In the genomic region with DNA sequence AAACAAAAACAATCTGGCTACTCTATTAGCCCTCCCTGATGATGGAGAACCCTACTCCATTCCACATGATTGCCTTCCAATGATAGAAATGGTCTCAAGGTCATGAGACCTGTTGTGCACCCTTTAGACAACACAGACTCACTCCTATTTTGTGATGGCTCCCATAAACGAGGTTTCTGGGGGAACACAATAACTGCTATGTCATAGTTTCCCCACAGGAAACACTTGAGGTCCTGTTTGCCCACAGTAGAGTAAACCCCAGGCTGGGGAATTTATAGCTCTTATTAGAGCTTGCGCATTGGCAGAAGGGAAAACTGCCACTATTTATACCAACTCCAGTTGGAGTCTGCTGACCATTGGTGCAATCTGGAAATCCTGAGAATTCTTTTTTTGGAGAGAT, we compare ENCODE assay signal across 16 cellular contexts. TPM values are rescaled to one million over a fixed set of nuclear protein-coding genes. Genes with fewer than 3 reads are reported as not detected.
A peak's percentile ranks its signal among the peaks of the same experiment; 100 is the strongest.
DNase-seq lines count a peak whose midpoint lies in the region; ATAC-seq and TF ChIP-seq lines count a peak whose summit lies in the region.
"Had no signal": no experiment of that assay in that cellular context is flagged by ENCODE, and none has a peak within 500 bp of the region (broad histone marks: within the 10 kb centered on the region; RNA-seq: fewer than 3 reads in every experiment).

No MANE protein-coding gene starts in this region.

- TF ChIP-seq CTCF in A673 (conservative IDR thresholded peaks at IDR 0.05; ENCODE audit: low read depth, low read length): no peak
- TF ChIP-seq CTCF in vagina (IDR thresholded peaks at IDR 0.05): no peak

- H3K4me1 ChIP-seq in A673 (ENCODE audit: insufficient read depth, low read length, poor library complexity, severe bottlenecking) (no peaks in the 10 kb centered on the region), vagina (no peaks in the 10 kb centered on the region)

- H3K27ac ChIP-seq in A673 (ENCODE audit: low read depth, low read length, poor library complexity, severe bottlenecking): peak overlapping the region; percentile 23
- H3K27ac ChIP-seq in vagina: no peak overlapping the region

- H3K4me3 ChIP-seq in A673 (ENCODE audit: low read depth, low read length, poor library complexity, severe bottlenecking): no peak overlapping the region
- H3K4me3 ChIP-seq in vagina: no peak overlapping the region

- H3K36me3 Mint-ChIP-seq in activated CD8-positive, alpha-beta T cell treated with anti-CD3 and anti-CD28 coated beads, Interleukin-2, amount 10 ng/mL, durations not matched to agents 7 days and 5 days (ENCODE audit: low read depth): peaks cover 70% of the 10 kb centered on the region

- peaks cover 44% of the 10 kb centered on the region for H3K36me3 ChIP-seq in A673 (ENCODE audit: insufficient read depth, low read length, poor library complexity, severe bottlenecking)
- no peaks in the 10 kb centered on the region for H3K36me3 ChIP-seq in vagina

- CTCF ChIA-PET in A673 (lab: Charles Lee): no interaction called here
- CTCF ChIA-PET in activated CD8-positive, alpha-beta T cell treated with anti-CD3 and anti-CD28 coated beads, Interleukin-2, amount 10 ng/mL, durations not matched to agents 7 days and 5 days (lab: Charles Lee): no interaction called here

- no TSS peak for BruUV-seq in A673 (replicated peaks; lab: Mats Ljungman, UMichigan)

- H3K27ac Mint-ChIP-seq in activated CD8-positive, alpha-beta T cell treated with anti-CD3 and anti-CD28 coated beads, Interleukin-2, amount 10 ng/mL, durations not matched to agents 7 days and 5 days: peak overlapping the region; percentile 35

- DNase-seq in A673 (ENCODE audit: low spot score): no peak
- DNase-seq in EL: peak; percentile 0
- DNase-seq in activated CD8-positive, alpha-beta T cell treated with anti-CD3 and anti-CD28 coated beads, Interleukin-2, amount 10 ng/mL, durations not matched to agents 7 days and 5 days: peak; percentile 26
- DNase-seq in D341Med (ENCODE audit: low spot score): no peak
- DNase-seq in vagina (ENCODE audit: extremely low spot score in 2 of 2): no peak
- DNase-seq: C1 segment of cervical spinal cord, KBM-7, NCI-H1417, NCI-H1930, NCI-H2171, NCI-H774, Right ventricle myocardium superior had no signal

- H3K9me3 ChIP-seq in A673 (ENCODE audit: low read depth, low read length, poor library complexity, severe bottlenecking): peaks cover 12% of the 10 kb centered on the region
- H3K9me3 ChIP-seq in vagina: peaks cover 4% of the 10 kb centered on the region

- H3K4me1 Mint-ChIP-seq in activated CD8-positive, alpha-beta T cell treated with anti-CD3 and anti-CD28 coated beads, Interleukin-2, amount 10 ng/mL, durations not matched to agents 7 days and 5 days (ENCODE audit: low read depth): peaks cover 27% of the 10 kb centered on the region

- H3K4me3 Mint-ChIP-seq in activated CD8-positive, alpha-beta T cell treated with anti-CD3 and anti-CD28 coated beads, Interleukin-2, amount 10 ng/mL, durations not matched to agents 7 days and 5 days: no peak overlapping the region

- peaks cover 13% of the 10 kb centered on the region for H3K9me3 Mint-ChIP-seq in activated CD8-positive, alpha-beta T cell treated with anti-CD3 and anti-CD28 coated beads, Interleukin-2, amount 10 ng/mL, durations not matched to agents 7 days and 5 days (ENCODE audit: insufficient read depth)

- POLR2A ChIA-PET in A673 (lab: Charles Lee; ENCODE audit: low non-redundant PET): interaction anchor here (0.6 kb wide), 1 partner anchor 91 kb away, joined by 3 read pairs; no protein-coding TSS in a partner anchor
- POLR2A ChIA-PET in activated CD8-positive, alpha-beta T cell treated with anti-CD3 and anti-CD28 coated beads, Interleukin-2, amount 10 ng/mL, durations not matched to agents 7 days and 5 days (lab: Charles Lee): interaction anchor here (1.1 kb wide), 1 partner anchor 10 kb away, joined by 3 read pairs; no protein-coding TSS in a partner anchor

- H3K27me3 Mint-ChIP-seq in activated CD8-positive, alpha-beta T cell treated with anti-CD3 and anti-CD28 coated beads, Interleukin-2, amount 10 ng/mL, durations not matched to agents 7 days and 5 days (ENCODE audit: low read depth): no peaks in the 10 kb centered on the region

- ATAC-seq in activated CD8-positive, alpha-beta T cell treated with anti-CD3 and anti-CD28 coated beads, Interleukin-2, amount 10 ng/mL, durations not matched to agents 7 days and 5 days: peak; percentile 77
- ATAC-seq in HG03439 (IDR thresholded peaks at IDR 0.05; ENCODE audit: unreplicated experiment): no peak
- ATAC-seq: SK-N-SH treated with all-trans-retinoic acid at 6 μM for 48 hours had no signal

- H3K27me3 ChIP-seq in A673 (replicated peaks; ENCODE audit: insufficient read depth, low read depth, low read length, poor library complexity) (no peaks in the 10 kb centered on the region), vagina (no peaks in the 10 kb centered on the region)

- intact Hi-C loops in A673 (cut with micrococcal nuclease; ENCODE audit: unreplicated experiment) (no loop called here), vagina (cut with DNase I) (no loop called here)

- no peak for TF ChIP-seq POLR2A in vagina (IDR thresholded peaks at IDR 0.05)

RNA-seq across cellular contexts. Expression of gene MIF, which starts 28.7 kb away (rescaled TPM):
- total RNA-seq in A673 (2021): 802 and 864 TPM in 2 replicates
- 1,000 to 10,000 TPM; 1,002 to 1,009 TPM for total RNA-seq in activated CD8-positive, alpha-beta T cell treated with anti-CD3 and anti-CD28 coated beads, Interleukin-2, amount 10 ng/mL, durations not matched to agents 7 days and 5 days
- total RNA-seq in vagina: 638 TPM

RNA-seq across cellular contexts. Expression of gene GSTT2B, which starts 38.1 kb away (rescaled TPM):
- 0.54 and 0.76 TPM in 2 replicates for total RNA-seq in A673 (2021)
- total RNA-seq in activated CD8-positive, alpha-beta T cell treated with anti-CD3 and anti-CD28 coated beads, Interleukin-2, amount 10 ng/mL, durations not matched to agents 7 days and 5 days: not detected
- not detected for total RNA-seq in vagina

RNA-seq across cellular contexts. Expression of gene DDTL, which starts 43.8 kb away (rescaled TPM):
- total RNA-seq in A673 (2021) (not detected in 2 replicates), vagina (not detected)
- total RNA-seq in activated CD8-positive, alpha-beta T cell treated with anti-CD3 and anti-CD28 coated beads, Interleukin-2, amount 10 ng/mL, durations not matched to agents 7 days and 5 days: not detected

RNA-seq across cellular contexts. Expression of gene DDT, which starts 51.3 kb away (rescaled TPM):
- total RNA-seq in A673 (2021) (102 and 108 TPM in 2 replicates), vagina (167 TPM)
- 100 to 1,000 TPM; 128 to 136 TPM for total RNA-seq in activated CD8-positive, alpha-beta T cell treated with anti-CD3 and anti-CD28 coated beads, Interleukin-2, amount 10 ng/mL, durations not matched to agents 7 days and 5 days

RNA-seq across cellular contexts. Expression of gene GSTT2, which starts 57.0 kb away (rescaled TPM):
- not detected in 2 replicates for total RNA-seq in A673 (2021)
- not detected for total RNA-seq in activated CD8-positive, alpha-beta T cell treated with anti-CD3 and anti-CD28 coated beads, Interleukin-2, amount 10 ng/mL, durations not matched to agents 7 days and 5 days
- not detected for total RNA-seq in vagina
- total RNA-seq: MCF 10A, NCI-H460 had no signal

Comparison
In these comparisons a context has a peak if more than half of its experiments do, and no peak if none do; other contexts are left out.
1. DNase-seq: peak in EL (single experiment) and activated CD8-positive, alpha-beta T cell treated with anti-CD3 and anti-CD28 coated beads, Interleukin-2, amount 10 ng/mL, durations not matched to agents 7 days and 5 days (single experiment); none in A673 (single experiment), D341Med (single experiment) and vagina (0 of 2).